ENCODE assay signal across 29 cellular contexts in genomic region chrX:155020591-155020990, GRCh38.
"Had no signal": no experiment of that assay in that cellular context is flagged by ENCODE, and none has a peak within 500 bp of the region (broad histone marks: within the 10 kb centered on the region; RNA-seq: fewer than 3 reads in every experiment).

No MANE protein-coding gene starts in this region.

- H3K4me3 ChIP-seq: ascending aorta, body of pancreas, SJSA1 had no signal

- H3K27me3 Mint-ChIP-seq: activated naive CD4-positive, alpha-beta T cell treated with anti-CD3 and anti-CD28 coated beads, Interleukin-2, amount 50 U/mL, for 24 hours had no signal

- H3K36me3 Mint-ChIP-seq: activated naive CD4-positive, alpha-beta T cell treated with anti-CD3 and anti-CD28 coated beads, Interleukin-2, amount 50 U/mL, for 24 hours had no signal

- H3K4me1 ChIP-seq: ascending aorta, SJSA1 had no signal

- H3K27ac ChIP-seq: ascending aorta, SJSA1 had no signal

- DNase-seq: activated CD4-positive, alpha-beta T cell treated with anti-CD3 and anti-CD28 coated beads for 48 hours; activated CD4-positive, alpha-beta T cell treated with anti-CD3 and anti-CD28 coated beads, Interleukin-2, amount 50 U/mL, for 4 hours; activated CD8-positive, alpha-beta memory T cell treated with anti-CD3 and anti-CD28 coated beads, Interleukin-2, amount 50 U/mL, for 48 hours; activated CD8-positive, alpha-beta T cell treated with anti-CD3 and anti-CD28 coated beads, Interleukin-2, amount 10 ng/mL, durations not matched to agents 7 days and 5 days; activated naive CD8-positive, alpha-beta T cell treated with anti-CD3 and anti-CD28 coated beads, Interleukin-2, amount 50 U/mL, for 24 hours; activated T-cell treated with anti-CD3 and anti-CD28 coated beads, Interleukin-2, amount 50 U/mL, for 1 hour; amniotic stem cell; body of pancreas; MM.1S; NCI-H1105; NCI-H1436; NCI-H1694 treated with DMSO at 0.1 percent for 48 hours; NCI-H2029 treated with DMSO at 0.1 percent for 48 hours; NCI-H345; NCI-H510A; NCI-H526 treated with DMSO at 0.1 percent for 48 hours; NCI-H82; OCI-M1; RPMI8226; SHP77; SW 1271 had no signal

- H3K9me3 ChIP-seq: ascending aorta, body of pancreas, SJSA1 had no signal

- H3K27me3 ChIP-seq: ascending aorta, body of pancreas, SJSA1 had no signal

- FAIRE-seq: bronchial epithelial cell had no signal

- ATAC-seq: activated CD4-positive, CD25-positive, alpha-beta regulatory T cell treated with anti-CD3 and anti-CD28 coated beads, Interleukin-2, amount 50 U/mL, for 24 hours; activated CD8-positive, alpha-beta T cell treated with anti-CD3 and anti-CD28 coated beads, Interleukin-2, amount 10 ng/mL, durations not matched to agents 7 days and 5 days; activated naive CD8-positive, alpha-beta T cell treated with anti-CD3 and anti-CD28 coated beads, Interleukin-2, amount 50 U/mL, for 24 hours; body of pancreas; Panc1; SK-N-SH treated with all-trans-retinoic acid at 6 μM for 48 hours had no signal

- H3K27ac Mint-ChIP-seq: activated CD8-positive, alpha-beta T cell treated with anti-CD3 and anti-CD28 coated beads, Interleukin-2, amount 10 ng/mL, durations not matched to agents 7 days and 5 days; activated naive CD4-positive, alpha-beta T cell treated with anti-CD3 and anti-CD28 coated beads, Interleukin-2, amount 50 U/mL, for 24 hours; activated naive CD8-positive, alpha-beta T cell treated with anti-CD3 and anti-CD28 coated beads, Interleukin-2, amount 50 U/mL, for 24 hours; T-helper 2 cell treated with Interferon-gamma antibody and Interleukin-4, amounts not matched to agents 5 μg/mL and 100 μg/mL, for 36 hours had no signal

- H3K4me3 Mint-ChIP-seq: activated CD8-positive, alpha-beta T cell treated with anti-CD3 and anti-CD28 coated beads, Interleukin-2, amount 10 ng/mL, durations not matched to agents 7 days and 5 days; activated naive CD4-positive, alpha-beta T cell treated with anti-CD3 and anti-CD28 coated beads, Interleukin-2, amount 50 U/mL, for 24 hours; activated naive CD8-positive, alpha-beta T cell treated with anti-CD3 and anti-CD28 coated beads, Interleukin-2, amount 50 U/mL, for 24 hours; T-helper 2 cell treated with Interferon-gamma antibody and Interleukin-4, amounts not matched to agents 5 μg/mL and 100 μg/mL, for 36 hours had no signal

- H3K9me3 Mint-ChIP-seq: activated naive CD4-positive, alpha-beta T cell treated with anti-CD3 and anti-CD28 coated beads, Interleukin-2, amount 50 U/mL, for 24 hours; activated naive CD8-positive, alpha-beta T cell treated with anti-CD3 and anti-CD28 coated beads, Interleukin-2, amount 50 U/mL, for 24 hours; T-helper 2 cell treated with Interferon-gamma antibody and Interleukin-4, amounts not matched to agents 5 μg/mL and 100 μg/mL, for 36 hours had no signal

- H3K36me3 ChIP-seq: ascending aorta, SJSA1 had no signal
